8 cellular contexts compared by ENCODE assay signal in the genomic region with DNA sequence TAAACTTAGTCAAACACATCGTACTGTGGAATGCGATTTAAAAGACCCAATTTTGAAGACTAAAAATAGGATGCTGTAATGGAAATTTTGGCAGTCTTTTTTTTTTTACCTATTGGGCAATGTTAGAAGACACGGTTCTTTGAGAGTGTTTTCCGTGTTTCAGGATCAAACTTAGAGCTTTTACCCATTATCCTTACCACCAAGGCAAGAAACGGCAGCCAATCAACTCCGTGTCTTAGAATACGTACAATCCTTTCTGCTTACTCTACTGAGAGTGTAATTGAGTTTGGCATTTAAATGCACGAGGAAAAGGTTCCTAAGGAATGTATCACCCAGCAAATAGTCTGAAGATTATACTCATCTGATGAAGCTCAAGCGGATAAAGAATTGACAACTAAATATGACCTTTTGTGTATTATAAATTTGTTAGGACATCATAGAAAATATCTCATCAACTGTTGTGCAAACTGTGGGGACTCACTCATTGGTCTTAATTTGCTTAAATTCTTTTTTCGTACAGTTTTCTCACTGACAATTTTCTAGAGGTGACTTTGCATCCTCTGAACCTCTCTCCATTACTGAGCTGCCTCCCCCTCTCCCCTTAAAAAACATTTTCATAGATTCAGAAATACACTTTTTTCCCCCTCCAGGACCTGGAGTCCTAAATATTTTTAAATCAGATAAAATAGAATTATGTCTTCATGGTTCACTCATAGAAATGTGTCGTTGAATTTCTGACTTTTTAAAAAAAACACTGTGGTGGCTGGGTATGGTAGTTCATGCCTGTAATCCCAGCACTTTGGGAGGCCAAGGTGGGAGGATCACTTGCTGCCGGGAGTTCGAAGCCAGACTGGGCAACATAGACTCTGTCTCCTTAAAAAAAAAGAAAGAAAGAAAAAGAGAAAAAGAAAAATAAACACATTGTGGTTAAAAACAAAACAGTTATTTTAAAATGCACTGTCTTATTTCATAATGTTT. TPM values are rescaled to one million over a fixed set of nuclear protein-coding genes. Genes with fewer than 3 reads are reported as not detected.
DNase-seq lines count a peak whose midpoint lies in the region; ATAC-seq and TF ChIP-seq lines count a peak whose summit lies in the region.

No MANE protein-coding gene starts in this region.

- H3K9me3 ChIP-seq in spleen, result no peaks in the 10 kb centered on the region

- H3K27ac ChIP-seq in spleen, result peak overlapping the region; percentile 89 to 99 (median 98)

- H3K27ac Mint-ChIP-seq in activated naive CD4-positive, alpha-beta T cell treated with anti-CD3 and anti-CD28 coated beads, Interleukin-2, amount 50 U/mL, for 72 hours, result peak overlapping the region; percentile 98 to 99

- WGBS in spleen, 5 donors, result 13 to 17% (median 16%) methylated on average over 13 of the region's 13 CpGs

- ATAC-seq in activated naive CD4-positive, alpha-beta T cell treated with anti-CD3 and anti-CD28 coated beads, Interleukin-2, amount 50 U/mL, for 72 hours, result no peak

- H3K27me3 ChIP-seq in spleen (replicated peaks in 1 of 7), result no peaks in the 10 kb centered on the region

- H3K4me1 ChIP-seq in spleen, result peaks cover 45 to 89% (median 76%) of the 10 kb centered on the region in 6 donors

- H3K9me3 Mint-ChIP-seq in activated naive CD4-positive, alpha-beta T cell treated with anti-CD3 and anti-CD28 coated beads, Interleukin-2, amount 50 U/mL, for 72 hours, result no peaks in the 10 kb centered on the region

- peak; percentile 14 for DNase-seq in ELF-1 (ENCODE audit: low read depth, low spot score)
- DNase-seq in LHCN-M2 (ENCODE audit: low read depth), result peak; percentile 58
- no peak for DNase-seq in activated naive CD4-positive, alpha-beta T cell treated with anti-CD3 and anti-CD28 coated beads, Interleukin-2, amount 50 U/mL, for 72 hours (ENCODE audit: low spot score in 2 of 2)
- no peak for DNase-seq in spleen
- no peak for DNase-seq in mesenteric fat pad (ENCODE audit: low spot score)
- DNase-seq in NK-92 (lab: John Stamatoyannopoulos, UW; ENCODE audit: unreplicated experiment), result no peak
- no peak for DNase-seq in NCI-H2081 treated with DMSO at 0.1 percent for 48 hours (lab: John Stamatoyannopoulos, UW)

- intact Hi-C loops in spleen (cut with DNase I; ENCODE audit: low total_unique reads), result no loop called here

- H3K4me3 ChIP-seq in iPS-11a (ENCODE audit: low read depth, low read length), result peak overlapping the region; percentile 96
- peak overlapping the region; percentile 74 to 97 (median 94) for H3K4me3 ChIP-seq in spleen

- TF ChIP-seq POLR2A in spleen (IDR thresholded peaks at IDR 0.05), result no peak

- no peak for TF ChIP-seq CTCF in spleen (IDR thresholded peaks at IDR 0.05 in 8 of 11, conservative IDR thresholded peaks at IDR 0.05 in 3 of 11)

- peaks cover 28 to 30% of the 10 kb centered on the region in 2 donors for H3K36me3 Mint-ChIP-seq in activated naive CD4-positive, alpha-beta T cell treated with anti-CD3 and anti-CD28 coated beads, Interleukin-2, amount 50 U/mL, for 72 hours

- H3K36me3 ChIP-seq in spleen, result peaks cover 0 to 18% (median 0%) of the 10 kb centered on the region in 6 donors

RNA-seq across cellular contexts. Expression of gene CNST, which starts 1.3 kb away (rescaled TPM):
- 15.3 and 16.4 TPM in 2 replicates for total RNA-seq in LHCN-M2 (2014; rRNA removed)
- 6.1 TPM for polyA plus RNA-seq in LHCN-M2 (2012)
- total RNA-seq in activated naive CD4-positive, alpha-beta T cell treated with anti-CD3 and anti-CD28 coated beads, Interleukin-2, amount 50 U/mL, for 72 hours, result 10 to 100 TPM; 27.2 to 40.7 TPM
- total RNA-seq in spleen, result 10 to 100 TPM; 28.8 to 40.5 (median 31.9) TPM
- 1 to 10 TPM; 7.5 to 8.6 (median 8.1) TPM for polyA plus RNA-seq in spleen
- 27.5 TPM for total RNA-seq in mesenteric fat pad

RNA-seq across cellular contexts. Expression of gene TFB2M, which starts 1.5 kb away (rescaled TPM):
- total RNA-seq in LHCN-M2 (2014; rRNA removed) (19.0 and 20.4 TPM in 2 replicates), spleen (10 to 100 TPM in 1 of 7 donors, 1 to 10 TPM in 6; 7.2 to 11.9 (median 8.7) TPM), mesenteric fat pad (12.7 TPM)
- polyA plus RNA-seq in LHCN-M2 (2012), result 7.0 TPM
- 10 to 100 TPM; 11.9 to 17.6 TPM for total RNA-seq in activated naive CD4-positive, alpha-beta T cell treated with anti-CD3 and anti-CD28 coated beads, Interleukin-2, amount 50 U/mL, for 72 hours
- polyA plus RNA-seq in spleen, result 10 to 100 TPM in 1 of 3 donors, 1 to 10 TPM in 2; 7.4 to 10.2 (median 9.2) TPM

Comparison
In these comparisons a context has a peak if more than half of its experiments do, and no peak if none do; other contexts are left out.
1. DNase-seq: peak in ELF-1 (single experiment) and LHCN-M2 (single experiment); none in activated naive CD4-positive, alpha-beta T cell treated with anti-CD3 and anti-CD28 coated beads, Interleukin-2, amount 50 U/mL, for 72 hours (0 of 2), spleen (single experiment), mesenteric fat pad (single experiment), NK-92 (single experiment) and NCI-H2081 treated with DMSO at 0.1 percent for 48 hours (single experiment).